Comparison of ENCODE assay signal across 10 cellular contexts in the genomic region with DNA sequence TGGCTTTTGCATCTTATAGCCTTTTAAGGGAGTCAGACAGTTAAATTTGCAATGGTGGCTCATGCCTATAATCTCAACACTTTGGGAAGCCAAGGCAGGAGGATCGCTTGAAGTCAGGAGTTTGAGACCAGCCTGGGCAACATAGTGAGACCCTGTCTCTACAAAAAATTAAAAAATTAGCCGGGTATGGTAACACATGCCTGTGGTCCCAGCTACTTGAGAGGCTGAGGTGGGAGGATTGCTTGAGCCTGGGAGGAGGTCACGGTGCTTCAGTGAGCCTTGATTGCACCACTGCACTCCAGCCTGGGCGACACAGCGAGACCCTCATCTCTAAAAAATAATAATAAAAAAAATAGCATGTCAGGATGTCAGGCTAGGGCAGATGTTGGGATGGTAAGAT. TPM values are rescaled to one million over a fixed set of nuclear protein-coding genes. Genes with fewer than 3 reads are reported as not detected.
A peak's percentile ranks its signal among the peaks of the same experiment; 100 is the strongest.
DNase-seq lines count a peak whose midpoint lies in the region; ATAC-seq, FAIRE-seq and TF ChIP-seq lines count a peak whose summit lies in the region.
"Not testable (repeated sequence)": the region's sequence is repeated elsewhere in the genome, so short reads cannot be mapped to it uniquely, and the experiment has no call there.
"Had no signal": no experiment of that assay in that cellular context is flagged by ENCODE, and none has a peak within 500 bp of the region (broad histone marks: within the 10 kb centered on the region; RNA-seq: fewer than 3 reads in every experiment).

No MANE protein-coding gene starts in this region.

- peak overlapping the region; percentile 9 for H2BK5ac ChIP-seq in neuronal stem cell (ENCODE audit: low read length)

- H2AFZ ChIP-seq in GM12878 (ENCODE audit: control insufficient read depth, low read depth, low read length); endothelial cell of umbilical vein (ENCODE audit: low read depth, low read length); neuronal stem cell (ENCODE audit: low read length): not testable (repeated sequence)

- H2BK120ac ChIP-seq in neuronal stem cell (ENCODE audit: low read depth, low read length), result not testable (repeated sequence)

- not testable (repeated sequence) for H3K14ac ChIP-seq in neuronal stem cell (ENCODE audit: low read length)

- DNase-seq in AG04450 (ENCODE audit: low read depth, low spot score); HL-60 (ENCODE audit: low read depth in 1 of 2, low spot score in 1 of 2); SJCRH30; GM12878 (ENCODE audit: low read depth, low spot score); endothelial cell of umbilical vein (ENCODE audit: low read depth, low spot score); neuronal stem cell (ENCODE audit: low spot score); transverse colon: not testable (repeated sequence)
- peak; percentile 9 for DNase-seq in lower lobe of right lung

- RAD21 ChIA-PET in GM12878 (lab: Charles Lee; ENCODE audit: unreplicated experiment), result interaction anchor here (0.8 to 4.8 kb wide), 5 partner anchors 8 to 31 kb away, joined by 3 to 54 read pairs (median 9); a partner anchor contains a TSS

- TF ChIP-seq RAD21 in GM12878 (IDR thresholded peaks at IDR 0.05; ENCODE audit: insufficient read depth, low read depth, low read length), result not testable (repeated sequence)

- TF ChIP-seq EP300 in GM12878 (IDR thresholded peaks at IDR 0.05; ENCODE audit: borderline replicate concordance in 1 of 2, control insufficient read depth in 1 of 2, low read depth in 2 of 2, low read length in 2 of 2); transverse colon (IDR thresholded peaks at IDR 0.05; ENCODE audit: low read depth): not testable (repeated sequence)

- not testable (repeated sequence) for TF ChIP-seq CTCF in AG04450 (IDR thresholded peaks at IDR 0.05; ENCODE audit: low read depth, low read length); HL-60 (IDR thresholded peaks at IDR 0.05; ENCODE audit: insufficient read depth, low read length); GM12878 (IDR thresholded peaks at IDR 0.05 in 2 of 3, conservative IDR thresholded peaks at IDR 0.05 in 1 of 3; ENCODE audit: control insufficient read depth in 2 of 3, extremely low read depth in 1 of 3, insufficient read depth in 1 of 3, low read depth in 3 of 3, low read length in 3 of 3); endothelial cell of umbilical vein (IDR thresholded peaks at IDR 0.05; ENCODE audit: extremely low read depth in 1 of 2, insufficient read depth in 1 of 2, low read depth in 1 of 2, low read length in 2 of 2); lower lobe of right lung (IDR thresholded peaks at IDR 0.05); transverse colon (IDR thresholded peaks at IDR 0.05)

- H3K4me3 ChIP-seq in AG04450 (ENCODE audit: low read depth, low read length); HL-60 (replicated peaks; ENCODE audit: insufficient read depth, low read length); SJCRH30; GM12878; endothelial cell of umbilical vein (replicated peaks in 1 of 3; ENCODE audit: insufficient read depth in 1 of 3, low read depth in 1 of 3, low read length in 3 of 3); lower lobe of right lung; neuronal stem cell (ENCODE audit: low read length in 2 of 2); transverse colon: not testable (repeated sequence)

- H3K79me1 ChIP-seq in neuronal stem cell (ENCODE audit: low read depth, low read length), result not testable (repeated sequence)

- H3K27ac ChIP-seq in AG04450 (ENCODE audit: low read depth, low read length) (peak overlapping the region; percentile 89), HL-60 (replicated peaks) (peak overlapping the region; percentile 75), SJCRH30 (peak overlapping the region; percentile 98), GM12878 (ENCODE audit: control insufficient read depth, insufficient read depth) (peak overlapping the region; percentile 85; the same call in 1 of the 2 replicates), endothelial cell of umbilical vein (ENCODE audit: insufficient read depth, low read depth, low read length) (peak overlapping the region; percentile 84), lower lobe of right lung (peak overlapping the region; percentile 59), neuronal stem cell (replicated peaks; ENCODE audit: low read length) (peak overlapping the region; percentile 98), transverse colon (peak overlapping the region; percentile 8 to 63 (median 49))

- ATAC-seq in GM12878, lower lobe of right lung: not testable (repeated sequence)

- H3K9me1 ChIP-seq in endothelial cell of umbilical vein (replicated peaks; ENCODE audit: control insufficient read depth, extremely low read depth, insufficient read depth, low read length), result not testable (repeated sequence)

- dilution Hi-C loops in endothelial cell of umbilical vein (cut with MboI; ENCODE audit: extremely low pct_ligation_motif_present, low sequenced_read_pairs), result not testable (repeated sequence)

- FAIRE-seq in GM12878 (lab: Jason Lieb, UNC); endothelial cell of umbilical vein (lab: Jason Lieb, UNC): not testable (repeated sequence)

- not testable (repeated sequence) for H2BK15ac ChIP-seq in neuronal stem cell (ENCODE audit: low read length)

- not testable (repeated sequence) for BruUV-seq in GM12878 (replicated peaks; lab: Mats Ljungman, UMichigan); endothelial cell of umbilical vein (replicated peaks; lab: Mats Ljungman, UMichigan)

- H3K4me1 ChIP-seq in SJCRH30, result peaks cover 61% of the 10 kb centered on the region
- H3K4me1 ChIP-seq in GM12878 (ENCODE audit: control insufficient read depth, insufficient read depth, low read length), result peaks cover 49% of the 10 kb centered on the region
- peaks cover 30% of the 10 kb centered on the region for H3K4me1 ChIP-seq in endothelial cell of umbilical vein (ENCODE audit: control insufficient read depth, extremely low read depth, insufficient read depth, low read length)
- peaks cover 23% of the 10 kb centered on the region for H3K4me1 ChIP-seq in lower lobe of right lung
- H3K4me1 ChIP-seq in neuronal stem cell (ENCODE audit: control insufficient read depth in 2 of 2, insufficient read depth in 1 of 2, low read depth in 1 of 2, low read length in 2 of 2), result peaks cover 39 to 55% of the 10 kb centered on the region in 2 donors
- peaks cover 0 to 17% (median 9%) of the 10 kb centered on the region in 4 donors for H3K4me1 ChIP-seq in transverse colon

- not testable (repeated sequence) for H3K18ac ChIP-seq in neuronal stem cell (ENCODE audit: low read length)

- not testable (repeated sequence) for H3K36me3 ChIP-seq in SJCRH30; GM12878 (ENCODE audit: control insufficient read depth in 2 of 2, insufficient read depth in 2 of 2, low read length in 1 of 2); endothelial cell of umbilical vein (ENCODE audit: control insufficient read depth in 2 of 2, extremely low read depth in 1 of 2, insufficient read depth in 2 of 2, low read length in 2 of 2); lower lobe of right lung; neuronal stem cell (replicated peaks in 1 of 2; ENCODE audit: control insufficient read depth in 2 of 2, insufficient read depth in 2 of 2, low read length in 2 of 2); transverse colon

- not testable (repeated sequence) for H3K4me2 ChIP-seq in GM12878 (ENCODE audit: control insufficient read depth, insufficient read depth); endothelial cell of umbilical vein (ENCODE audit: insufficient read depth, low read length); neuronal stem cell (ENCODE audit: insufficient read depth, low read length, poor library complexity, severe bottlenecking)

- CTCF ChIA-PET in AG04450 (lab: Charles Lee), result interaction anchor here (0.7 to 2.6 kb wide), 4 partner anchors 9 to 24 kb away, joined by 3 to 9 read pairs (median 5); no protein-coding TSS in a partner anchor
- CTCF ChIA-PET in GM12878 (lab: Yijun Ruan, JAX), result interaction anchor here (1.0 to 8.5 kb wide), 11 partner anchors 10 to 160 kb away, joined by 3 to 59 read pairs (median 18); a partner anchor contains a TSS
- CTCF ChIA-PET in endothelial cell of umbilical vein (lab: Charles Lee), result interaction anchor here (1.0 to 4.0 kb wide), 4 partner anchors 10 to 22 kb away, joined by 3 to 20 read pairs (median 8); no protein-coding TSS in a partner anchor

- POLR2A ChIA-PET in AG04450 (lab: Yijun Ruan, JAX), result not testable (repeated sequence)
- POLR2A ChIA-PET in GM12878 (lab: Charles Lee) (interaction anchor here (0.6 to 3.7 kb wide), 6 partner anchors 9 to 113 kb away, joined by 3 to 21 read pairs (median 4); a partner anchor contains a TSS), endothelial cell of umbilical vein (lab: Charles Lee) (interaction anchor here (0.6 to 0.7 kb wide), 2 partner anchors 15 to 46 kb away, joined by 3 to 4 read pairs; no protein-coding TSS in a partner anchor)

- in situ Hi-C loops in GM12878 (cut with MboI); transverse colon (cut with MboI; ENCODE audit: low pct_ligation_motif_present in 1 of 4, low pct_unique_long_range_greater_than_20kb in 1 of 4, low sequenced_read_pairs in 3 of 4): not testable (repeated sequence)

- not testable (repeated sequence) for H4K91ac ChIP-seq in neuronal stem cell (ENCODE audit: low read depth, low read length, poor library complexity)

- H2AK5ac ChIP-seq in neuronal stem cell (ENCODE audit: low read depth, low read length), result peak overlapping the region; percentile 51

- 86% methylated on average over 5 of the region's 5 CpGs for WGBS in GM12878 (ENCODE audit: insufficient coverage, insufficient replicate concordance, low lambda C conversion rate, missing lambda C conversion rate)
- no CpG with 5 or more reads among the region's 5 CpGs for WGBS in neuronal stem cell (ENCODE audit: extremely low coverage in 2 of 2, insufficient read length in 2 of 2, insufficient replicate concordance in 1 of 2), 2 donors
- WGBS in transverse colon (ENCODE audit: low coverage in 1 of 2), 2 donors, result 93 to 96% methylated on average over 4 to 5 of the region's 5 CpGs

- H4K20me1 ChIP-seq in GM12878 (ENCODE audit: control insufficient read depth, insufficient read depth); endothelial cell of umbilical vein (replicated peaks; ENCODE audit: control insufficient read depth, extremely low read depth, insufficient read depth, low read length): not testable (repeated sequence)

- not testable (repeated sequence) for H3K27me3 ChIP-seq in AG04450 (ENCODE audit: control insufficient read depth, insufficient read depth, low read length); HL-60 (ENCODE audit: insufficient read depth, poor library complexity, severe bottlenecking); SJCRH30; GM12878 (replicated peaks in 1 of 2; ENCODE audit: control insufficient read depth in 2 of 2, insufficient read depth in 2 of 2, low read length in 1 of 2); endothelial cell of umbilical vein (ENCODE audit: control insufficient read depth in 2 of 2, insufficient read depth in 2 of 2, low read length in 2 of 2); lower lobe of right lung (ENCODE audit: low read depth); neuronal stem cell (ENCODE audit: control insufficient read depth in 3 of 3, insufficient read depth in 3 of 3, low read depth in 1 of 3, low read length in 3 of 3); transverse colon

- H3K23ac ChIP-seq in neuronal stem cell (ENCODE audit: low read depth, low read length, poor library complexity), result not testable (repeated sequence)

- not testable (repeated sequence) for H3K4ac ChIP-seq in neuronal stem cell (ENCODE audit: low read length)

- not testable (repeated sequence) for H3K9me3 ChIP-seq in AG04450 (ENCODE audit: control insufficient read depth, insufficient read depth, low read length); SJCRH30 (replicated peaks); GM12878 (replicated peaks; ENCODE audit: control insufficient read depth, insufficient read depth, low read length); endothelial cell of umbilical vein (replicated peaks; ENCODE audit: control insufficient read depth, insufficient read depth, low read length); lower lobe of right lung; neuronal stem cell (replicated peaks in 1 of 2; ENCODE audit: control insufficient read depth in 2 of 2, insufficient read depth in 1 of 2, low read depth in 1 of 2, low read length in 2 of 2); transverse colon

- H2BK12ac ChIP-seq in neuronal stem cell (ENCODE audit: low read length), result not testable (repeated sequence)

- not testable (repeated sequence) for H4K8ac ChIP-seq in neuronal stem cell (ENCODE audit: low read depth, low read length)

- not testable (repeated sequence) for H3K79me2 ChIP-seq in GM12878 (ENCODE audit: control insufficient read depth, insufficient read depth, low read length); endothelial cell of umbilical vein (ENCODE audit: control insufficient read depth, insufficient read depth, low read length)

- SMC1A ChIA-PET in GM12878 (lab: Charles Lee; ENCODE audit: uncharacterized antibody, unreplicated experiment), result interaction anchor here (1.5 to 9.5 kb wide), 5 partner anchors 10 to 25 kb away, joined by 3 to 97 read pairs (median 10); no protein-coding TSS in a partner anchor

- H3K9ac ChIP-seq in GM12878 (ENCODE audit: control insufficient read depth, insufficient read depth, low read length); endothelial cell of umbilical vein (replicated peaks; ENCODE audit: extremely low read depth, insufficient read depth, low read length); neuronal stem cell (ENCODE audit: low read depth, low read length, poor library complexity): not testable (repeated sequence)

- not testable (repeated sequence) for TF ChIP-seq POLR2A in GM12878 (IDR thresholded peaks at IDR 0.05; ENCODE audit: low read depth, low read length); endothelial cell of umbilical vein (IDR thresholded peaks at IDR 0.05; ENCODE audit: low read depth, low read length); transverse colon (IDR thresholded peaks at IDR 0.05)

- intact Hi-C loops in GM12878 (cut with micrococcal nuclease; ENCODE audit: unreplicated experiment); lower lobe of right lung (cut with DNase I); transverse colon (cut with DNase I; ENCODE audit: low total_unique reads): not testable (repeated sequence)
- intact Hi-C loops in endothelial cell of umbilical vein (cut with micrococcal nuclease), result loop anchor here (2.0 kb wide), 1 partner anchor 17 kb away; no protein-coding TSS in a partner anchor

RNA-seq across cellular contexts. Expression of a gene that starts 30.7 kb away (rescaled TPM):
- 71.2 and 79.7 TPM in 2 replicates for polyA plus RNA-seq in AG04450 (2011; rRNA removed)
- polyA minus RNA-seq in AG04450 (2011; rRNA and poly(A)+ RNA removed), result 65.3 and 89.6 TPM in 2 replicates
- total RNA-seq in SJCRH30 (2014; rRNA removed; shearing (Covaris generic)), result 47.0 and 64.2 TPM in 2 replicates
- 248 and 271 TPM in 2 replicates for total RNA-seq in GM12878 (2013; cell fraction: nucleolus; rRNA removed)
- total RNA-seq in GM12878 (2014; rRNA removed), result 150 and 159 TPM in 2 replicates
- 92.1 and 99.9 TPM in 2 replicates for total RNA-seq in GM12878 (2014; rRNA removed; fragmentation: Illumina TruSeq; extraction: Trizol)
- 168 and 177 TPM in 2 replicates for total RNA-seq in GM12878 (2021)
- 293 TPM for polyA plus RNA-seq in GM12878 (2011; ENCODE audit: low read depth)
- 101 and 127 TPM in 2 replicates for polyA plus RNA-seq in GM12878 (2011; rRNA removed)
- 142 and 155 TPM in 2 replicates for polyA plus RNA-seq in GM12878 (2011; cell fraction: cytosol; rRNA removed)
- 1,072 and 1,222 TPM in 2 replicates for polyA plus RNA-seq in GM12878 (2011; cell fraction: nucleus; rRNA removed)
- polyA plus RNA-seq in GM12878 (2012), result 245 and 255 TPM in 2 replicates
- 129 and 163 TPM in 2 replicates for polyA plus RNA-seq in GM12878 (2014; fragmentation: Illumina TruSeq; extraction: Trizol)
- polyA plus RNA-seq in GM12878 (2014; fragmentation: Nextera tagmentation; extraction: Ambion mirVana), result 100 to 1,000 TPM in 1 of 2 experiments, 10 to 100 TPM in 1; 69.4 to 160 TPM
- 204 and 209 TPM in 2 replicates for polyA plus RNA-seq in GM12878 (2014; rRNA removed)
- polyA plus RNA-seq in GM12878 (2016; fragmentation: Nextera tagmentation; extraction: Ambion mirVana), result 100 to 1,000 TPM; 223 to 237 TPM
- polyA minus RNA-seq in GM12878 (2011; rRNA and poly(A)+ RNA removed), result 97.9 and 132 TPM in 2 replicates
- polyA minus RNA-seq in GM12878 (2011; cell fraction: cytosol; rRNA and poly(A)+ RNA removed), result 21.6 and 32.2 TPM in 2 replicates
- 148 and 158 TPM in 2 replicates for polyA minus RNA-seq in GM12878 (2011; cell fraction: nucleus; rRNA and poly(A)+ RNA removed)
- 109 and 122 TPM in 2 replicates for total RNA-seq in endothelial cell of umbilical vein
- 128 and 139 TPM in 2 replicates for polyA plus RNA-seq in endothelial cell of umbilical vein
- 74.8 and 79.0 TPM in 2 replicates for polyA plus RNA-seq in endothelial cell of umbilical vein (2011; cell fraction: cytosol; rRNA removed)
- 1,121 and 1,379 TPM in 2 replicates for polyA plus RNA-seq in endothelial cell of umbilical vein (2011; cell fraction: nucleus; rRNA removed)
- polyA plus RNA-seq in endothelial cell of umbilical vein (2012), result 88.3 and 108 TPM in 2 replicates
- polyA minus RNA-seq in endothelial cell of umbilical vein, result 156 and 174 TPM in 2 replicates
- 29.1 TPM for polyA minus RNA-seq in endothelial cell of umbilical vein (2011; cell fraction: cytosol; rRNA and poly(A)+ RNA removed)
- 114 and 116 TPM in 2 replicates for polyA minus RNA-seq in endothelial cell of umbilical vein (2011; cell fraction: nucleus; rRNA and poly(A)+ RNA removed)
- 161 TPM for total RNA-seq in lower lobe of right lung
- polyA plus RNA-seq in neuronal stem cell (2013, experiment 1 of 2), result 193 TPM
- polyA plus RNA-seq in neuronal stem cell (2013, experiment 2 of 2), result 185 TPM
- 100 to 1,000 TPM; 159 to 540 (median 296) TPM for total RNA-seq in transverse colon

RNA-seq across cellular contexts. Expression of a gene that starts 35.9 kb away (rescaled TPM):
- polyA plus RNA-seq in AG04450 (2011; rRNA removed), result 107 and 122 TPM in 2 replicates
- 76.3 and 92.6 TPM in 2 replicates for polyA minus RNA-seq in AG04450 (2011; rRNA and poly(A)+ RNA removed)
- 0.32 TPM in 1 of 2 replicates, not detected in the other for total RNA-seq in SJCRH30 (2014; rRNA removed; shearing (Covaris generic))
- total RNA-seq in GM12878 (2013; cell fraction: nucleolus; rRNA removed), result 0.86 TPM in 1 of 2 replicates, not detected in the other
- 0.93 and 1.6 TPM in 2 replicates for total RNA-seq in GM12878 (2014; rRNA removed)
- total RNA-seq in GM12878 (2014; rRNA removed; fragmentation: Illumina TruSeq; extraction: Trizol), result 2.3 and 2.7 TPM in 2 replicates
- total RNA-seq in GM12878 (2021), result 3.6 and 4.3 TPM in 2 replicates
- polyA plus RNA-seq in GM12878 (2011; ENCODE audit: low read depth), result 2.1 TPM
- 0.20 and 0.27 TPM in 2 replicates for polyA plus RNA-seq in GM12878 (2011; rRNA removed)
- polyA plus RNA-seq in GM12878 (2011; cell fraction: cytosol; rRNA removed), result 0.12 and 0.40 TPM in 2 replicates
- 0.22 and 0.48 TPM in 2 replicates for polyA plus RNA-seq in GM12878 (2011; cell fraction: nucleus; rRNA removed)
- polyA plus RNA-seq in GM12878 (2012), result 3.1 and 4.2 TPM in 2 replicates
- polyA plus RNA-seq in GM12878 (2014; fragmentation: Illumina TruSeq; extraction: Trizol), result 1.8 and 3.3 TPM in 2 replicates
- 1 to 10 TPM; 2.5 to 2.9 TPM for polyA plus RNA-seq in GM12878 (2014; fragmentation: Nextera tagmentation; extraction: Ambion mirVana)
- polyA plus RNA-seq in GM12878 (2014; rRNA removed), result 2.7 and 3.1 TPM in 2 replicates
- polyA plus RNA-seq in GM12878 (2016; fragmentation: Nextera tagmentation; extraction: Ambion mirVana), result 1 to 10 TPM; 2.0 to 3.2 TPM
- not detected in 2 replicates for polyA minus RNA-seq in GM12878 (2011; rRNA and poly(A)+ RNA removed)
- not detected in 2 replicates for polyA minus RNA-seq in GM12878 (2011; cell fraction: cytosol; rRNA and poly(A)+ RNA removed)
- not detected in 2 replicates for polyA minus RNA-seq in GM12878 (2011; cell fraction: nucleus; rRNA and poly(A)+ RNA removed)
- 12.5 and 16.3 TPM in 2 replicates for total RNA-seq in endothelial cell of umbilical vein
- polyA plus RNA-seq in endothelial cell of umbilical vein, result 13.4 and 28.1 TPM in 2 replicates
- 14.9 and 16.6 TPM in 2 replicates for polyA plus RNA-seq in endothelial cell of umbilical vein (2011; cell fraction: cytosol; rRNA removed)
- 11.5 and 11.9 TPM in 2 replicates for polyA plus RNA-seq in endothelial cell of umbilical vein (2011; cell fraction: nucleus; rRNA removed)
- polyA plus RNA-seq in endothelial cell of umbilical vein (2012), result 31.6 and 51.5 TPM in 2 replicates
- polyA minus RNA-seq in endothelial cell of umbilical vein, result 15.0 and 17.1 TPM in 2 replicates
- not detected for polyA minus RNA-seq in endothelial cell of umbilical vein (2011; cell fraction: cytosol; rRNA and poly(A)+ RNA removed)
- 3.7 and 3.8 TPM in 2 replicates for polyA minus RNA-seq in endothelial cell of umbilical vein (2011; cell fraction: nucleus; rRNA and poly(A)+ RNA removed)
- total RNA-seq in lower lobe of right lung, result 22.9 TPM
- polyA plus RNA-seq in neuronal stem cell (2013, experiment 1 of 2), result 1.5 TPM
- polyA plus RNA-seq in neuronal stem cell (2013, experiment 2 of 2), result 2.3 TPM
- 10 to 100 TPM in 2 of 4 donors, 1 to 10 TPM in 2; 6.0 to 11.2 (median 8.3) TPM for total RNA-seq in transverse colon

RNA-seq across cellular contexts. Expression of a gene that starts 44.0 kb away (rescaled TPM):
- not detected in 2 replicates for polyA plus RNA-seq in AG04450 (2011; rRNA removed)
- polyA minus RNA-seq in AG04450 (2011; rRNA and poly(A)+ RNA removed), result not detected in 2 replicates
- not detected in 2 replicates for total RNA-seq in SJCRH30 (2014; rRNA removed; shearing (Covaris generic))
- total RNA-seq in GM12878 (2013; cell fraction: nucleolus; rRNA removed), result not detected in 2 replicates
- not detected in 2 replicates for total RNA-seq in GM12878 (2014; rRNA removed)
- not detected in 2 replicates for total RNA-seq in GM12878 (2014; rRNA removed; fragmentation: Illumina TruSeq; extraction: Trizol)
- not detected in 2 replicates for total RNA-seq in GM12878 (2021)
- polyA plus RNA-seq in GM12878 (2011; ENCODE audit: low read depth), result not detected
- not detected in 2 replicates for polyA plus RNA-seq in GM12878 (2011; rRNA removed)
- polyA plus RNA-seq in GM12878 (2011; cell fraction: cytosol; rRNA removed), result not detected in 2 replicates
- not detected in 2 replicates for polyA plus RNA-seq in GM12878 (2011; cell fraction: nucleus; rRNA removed)
- polyA plus RNA-seq in GM12878 (2012), result 0.11 TPM in 1 of 2 replicates, not detected in the other
- polyA plus RNA-seq in GM12878 (2014; fragmentation: Illumina TruSeq; extraction: Trizol), result not detected in 2 replicates
- not detected for polyA plus RNA-seq in GM12878 (2014; fragmentation: Nextera tagmentation; extraction: Ambion mirVana)
- not detected in 2 replicates for polyA plus RNA-seq in GM12878 (2014; rRNA removed)
- polyA plus RNA-seq in GM12878 (2016; fragmentation: Nextera tagmentation; extraction: Ambion mirVana), result under 1 TPM; 0.11 to 0.18 TPM
- not detected in 2 replicates for polyA minus RNA-seq in GM12878 (2011; rRNA and poly(A)+ RNA removed)
- not detected in 2 replicates for polyA minus RNA-seq in GM12878 (2011; cell fraction: cytosol; rRNA and poly(A)+ RNA removed)
- polyA minus RNA-seq in GM12878 (2011; cell fraction: nucleus; rRNA and poly(A)+ RNA removed), result not detected in 2 replicates
- not detected in 2 replicates for total RNA-seq in endothelial cell of umbilical vein
- polyA plus RNA-seq in endothelial cell of umbilical vein, result not detected in 2 replicates
- polyA plus RNA-seq in endothelial cell of umbilical vein (2011; cell fraction: cytosol; rRNA removed), result not detected in 2 replicates
- not detected in 2 replicates for polyA plus RNA-seq in endothelial cell of umbilical vein (2011; cell fraction: nucleus; rRNA removed)
- polyA plus RNA-seq in endothelial cell of umbilical vein (2012), result 0.11 and 0.18 TPM in 2 replicates
- polyA minus RNA-seq in endothelial cell of umbilical vein, result not detected in 2 replicates
- polyA minus RNA-seq in endothelial cell of umbilical vein (2011; cell fraction: cytosol; rRNA and poly(A)+ RNA removed), result not detected
- polyA minus RNA-seq in endothelial cell of umbilical vein (2011; cell fraction: nucleus; rRNA and poly(A)+ RNA removed), result not detected in 2 replicates
- total RNA-seq in lower lobe of right lung, result 48.1 TPM
- 0.04 TPM for polyA plus RNA-seq in neuronal stem cell (2013, experiment 1 of 2)
- not detected for polyA plus RNA-seq in neuronal stem cell (2013, experiment 2 of 2)
- 100 to 1,000 TPM; 111 to 230 (median 182) TPM for total RNA-seq in transverse colon
- total RNA-seq: Daoy, RPMI7951 had no signal

RNA-seq across cellular contexts. Expression of a gene that starts 46.5 kb away (rescaled TPM):
- polyA plus RNA-seq in AG04450 (2011; rRNA removed), result 237 and 251 TPM in 2 replicates
- 179 and 186 TPM in 2 replicates for polyA minus RNA-seq in AG04450 (2011; rRNA and poly(A)+ RNA removed)
- total RNA-seq in SJCRH30 (2014; rRNA removed; shearing (Covaris generic)), result 75.1 and 78.1 TPM in 2 replicates
- total RNA-seq in GM12878 (2013; cell fraction: nucleolus; rRNA removed), result 68.6 and 83.4 TPM in 2 replicates
- total RNA-seq in GM12878 (2014; rRNA removed), result 16.5 and 16.8 TPM in 2 replicates
- 36.2 and 39.9 TPM in 2 replicates for total RNA-seq in GM12878 (2014; rRNA removed; fragmentation: Illumina TruSeq; extraction: Trizol)
- 62.3 and 72.8 TPM in 2 replicates for total RNA-seq in GM12878 (2021)
- 52.9 TPM for polyA plus RNA-seq in GM12878 (2011; ENCODE audit: low read depth)
- polyA plus RNA-seq in GM12878 (2011; rRNA removed), result 84.5 and 104 TPM in 2 replicates
- 78.3 and 81.2 TPM in 2 replicates for polyA plus RNA-seq in GM12878 (2011; cell fraction: cytosol; rRNA removed)
- polyA plus RNA-seq in GM12878 (2011; cell fraction: nucleus; rRNA removed), result 72.4 and 101 TPM in 2 replicates
- 70.1 and 111 TPM in 2 replicates for polyA plus RNA-seq in GM12878 (2012)
- polyA plus RNA-seq in GM12878 (2014; fragmentation: Illumina TruSeq; extraction: Trizol), result 60.5 and 63.8 TPM in 2 replicates
- polyA plus RNA-seq in GM12878 (2014; fragmentation: Nextera tagmentation; extraction: Ambion mirVana), result 1 to 10 TPM; 3.8 to 4.1 TPM
- 44.7 and 48.6 TPM in 2 replicates for polyA plus RNA-seq in GM12878 (2014; rRNA removed)
- polyA plus RNA-seq in GM12878 (2016; fragmentation: Nextera tagmentation; extraction: Ambion mirVana), result 10 to 100 TPM; 11.1 to 11.5 TPM
- 71.0 and 98.3 TPM in 2 replicates for polyA minus RNA-seq in GM12878 (2011; rRNA and poly(A)+ RNA removed)
- polyA minus RNA-seq in GM12878 (2011; cell fraction: cytosol; rRNA and poly(A)+ RNA removed), result 30.1 and 32.1 TPM in 2 replicates
- 22.1 and 37.8 TPM in 2 replicates for polyA minus RNA-seq in GM12878 (2011; cell fraction: nucleus; rRNA and poly(A)+ RNA removed)
- total RNA-seq in endothelial cell of umbilical vein, result 204 and 236 TPM in 2 replicates
- 187 and 196 TPM in 2 replicates for polyA plus RNA-seq in endothelial cell of umbilical vein
- 182 and 183 TPM in 2 replicates for polyA plus RNA-seq in endothelial cell of umbilical vein (2011; cell fraction: cytosol; rRNA removed)
- polyA plus RNA-seq in endothelial cell of umbilical vein (2011; cell fraction: nucleus; rRNA removed), result 152 and 190 TPM in 2 replicates
- 251 and 271 TPM in 2 replicates for polyA plus RNA-seq in endothelial cell of umbilical vein (2012)
- 201 and 268 TPM in 2 replicates for polyA minus RNA-seq in endothelial cell of umbilical vein
- polyA minus RNA-seq in endothelial cell of umbilical vein (2011; cell fraction: cytosol; rRNA and poly(A)+ RNA removed), result 33.9 TPM
- 66.4 and 84.9 TPM in 2 replicates for polyA minus RNA-seq in endothelial cell of umbilical vein (2011; cell fraction: nucleus; rRNA and poly(A)+ RNA removed)
- total RNA-seq in lower lobe of right lung, result 162 TPM
- 69.4 TPM for polyA plus RNA-seq in neuronal stem cell (2013, experiment 1 of 2)
- 72.5 TPM for polyA plus RNA-seq in neuronal stem cell (2013, experiment 2 of 2)
- total RNA-seq in transverse colon, result 100 to 1,000 TPM; 173 to 242 (median 211) TPM

Comparison
In these comparisons a context has a peak if more than half of its experiments do, and no peak if none do; other contexts are left out.
1. RNA of a gene that starts 44.0 kb away (total RNA-seq): 111 to 230 TPM in transverse colon and 48.1 TPM in lower lobe of right lung (single experiment); not detected in SJCRH30, not detected in GM12878 and not detected in endothelial cell of umbilical vein; every median in the first group is over 10 times any median in the second.
2. Peak in every context shown above with its lines, with median percentiles within 50 percentile points of each other: H3K27ac ChIP-seq.